ENCODE assay signal across 26 cellular contexts in genomic region chr6:148385379-148385778, GRCh38.
"Had no signal": no experiment of that assay in that cellular context is flagged by ENCODE, and none has a peak within 500 bp of the region (broad histone marks: within the 10 kb centered on the region; RNA-seq: fewer than 3 reads in every experiment).

No MANE protein-coding gene starts in this region.

- H3K9me3 ChIP-seq: ascending aorta, Peyer's patch, SJSA1 had no signal

- H3K4me1 Mint-ChIP-seq: activated B cell treated with CpG ODN at 0.5 μM for 24 hours; activated CD4-positive, alpha-beta T cell treated with anti-CD3 and anti-CD28 coated beads, Interleukin-2, amount 10 ng/mL, durations not matched to agents 24 days and 14 days; activated naive CD8-positive, alpha-beta T cell treated with anti-CD3 and anti-CD28 coated beads, Interleukin-2, amount 50 U/mL, for 24 hours had no signal

- H3K9me3 Mint-ChIP-seq: activated B cell treated with CpG ODN at 0.5 μM for 24 hours; activated CD4-positive, alpha-beta memory T cell treated with anti-CD3 and anti-CD28 coated beads for 36 hours; activated CD4-positive, alpha-beta T cell treated with anti-CD3 and anti-CD28 coated beads, Interleukin-2, amount 10 ng/mL, durations not matched to agents 24 days and 14 days; activated naive CD4-positive, alpha-beta T cell treated with anti-CD3 and anti-CD28 coated beads, Interleukin-2, amount 50 U/mL, for 72 hours; activated naive CD8-positive, alpha-beta T cell treated with anti-CD3 and anti-CD28 coated beads, Interleukin-2, amount 50 U/mL, for 24 hours; activated T-cell treated with anti-CD3 and anti-CD28 coated beads, Interleukin-2, amount 50 U/mL, for 4 hours had no signal

- H3K4me3 ChIP-seq: ascending aorta, cardiac muscle cell, Peyer's patch, SJSA1 had no signal

- DNase-seq: activated B cell treated with CpG ODN at 0.5 μM for 24 hours; activated CD4-positive, alpha-beta memory T cell treated with anti-CD3 and anti-CD28 coated beads for 36 hours; activated CD4-positive, alpha-beta T cell treated with anti-CD3 and anti-CD28 coated beads for 1 hour; activated CD4-positive, alpha-beta T cell treated with anti-CD3 and anti-CD28 coated beads, Interleukin-2, amount 10 ng/mL, durations not matched to agents 24 days and 14 days; activated CD8-positive, alpha-beta memory T cell treated with anti-CD3 and anti-CD28 coated beads for 24 hours; activated effector memory CD4-positive, alpha-beta T cell treated with anti-CD3 and anti-CD28 coated beads, Interleukin-2, amount 50 U/mL, for 16 hours; activated naive CD4-positive, alpha-beta T cell treated with Interleukin-2 at 50 U/mL for 16 hours; activated naive CD8-positive, alpha-beta T cell treated with anti-CD3 and anti-CD28 coated beads, Interleukin-2, amount 50 U/mL, for 24 hours; activated T-cell treated with anti-CD3 and anti-CD28 coated beads, Interleukin-2, amount 50 U/mL, for 4 hours; amniotic stem cell; KG1; NCI-H1092; NCI-H1417; NCI-H1694; NCI-H2029 treated with DMSO at 0.1 percent for 48 hours; NCI-H446; Peyer's patch; SHP77; SW 1271 had no signal

- ATAC-seq: activated naive CD4-positive, alpha-beta T cell treated with anti-CD3 and anti-CD28 coated beads, Interleukin-2, amount 50 U/mL, for 72 hours; activated naive CD8-positive, alpha-beta T cell treated with anti-CD3 and anti-CD28 coated beads, Interleukin-2, amount 50 U/mL, for 24 hours; activated T-cell treated with anti-CD3 and anti-CD28 coated beads, Interleukin-2, amount 50 U/mL, for 4 hours; SK-N-SH treated with all-trans-retinoic acid at 6 μM for 48 hours had no signal

- H3K27ac Mint-ChIP-seq: activated B cell treated with CpG ODN at 0.5 μM for 24 hours; activated CD4-positive, alpha-beta memory T cell treated with anti-CD3 and anti-CD28 coated beads for 36 hours; activated CD4-positive, alpha-beta T cell treated with anti-CD3 and anti-CD28 coated beads, Interleukin-2, amount 10 ng/mL, durations not matched to agents 24 days and 14 days; activated naive CD4-positive, alpha-beta T cell treated with anti-CD3 and anti-CD28 coated beads, Interleukin-2, amount 50 U/mL, for 72 hours; activated naive CD8-positive, alpha-beta T cell treated with anti-CD3 and anti-CD28 coated beads, Interleukin-2, amount 50 U/mL, for 24 hours; brain had no signal

- H3K36me3 Mint-ChIP-seq: activated CD4-positive, alpha-beta memory T cell treated with anti-CD3 and anti-CD28 coated beads for 36 hours; activated naive CD4-positive, alpha-beta T cell treated with anti-CD3 and anti-CD28 coated beads, Interleukin-2, amount 50 U/mL, for 72 hours had no signal

- H3K27ac ChIP-seq: ascending aorta, cardiac muscle cell, Peyer's patch, RWPE1, SJSA1 had no signal

- H3K4me1 ChIP-seq: Peyer's patch, SJSA1 had no signal

- H3K27me3 ChIP-seq: ascending aorta, cardiac muscle cell, Peyer's patch, SJSA1 had no signal

- H3K36me3 ChIP-seq: cardiac muscle cell, Peyer's patch, SJSA1 had no signal

- H3K4me3 Mint-ChIP-seq: activated B cell treated with CpG ODN at 0.5 μM for 24 hours; activated CD4-positive, alpha-beta memory T cell treated with anti-CD3 and anti-CD28 coated beads for 36 hours; activated CD4-positive, alpha-beta T cell treated with anti-CD3 and anti-CD28 coated beads, Interleukin-2, amount 10 ng/mL, durations not matched to agents 24 days and 14 days; activated naive CD8-positive, alpha-beta T cell treated with anti-CD3 and anti-CD28 coated beads, Interleukin-2, amount 50 U/mL, for 24 hours; activated T-cell treated with anti-CD3 and anti-CD28 coated beads, Interleukin-2, amount 50 U/mL, for 4 hours; brain had no signal
